Comparison of ENCODE assay signal across 6 cellular contexts in genomic region chr10:954396-954795, GRCh38.
"Had no signal": no experiment of that assay in that cellular context is flagged by ENCODE, and none has a peak within 500 bp of the region (broad histone marks: within the 10 kb centered on the region; RNA-seq: fewer than 3 reads in every experiment).

No MANE protein-coding gene starts in this region.

- H2AFZ ChIP-seq: GM23338 had no signal

- DNase-seq: HFFc6, KBM-7 had no signal

- H3K4me2 ChIP-seq: GM23338 had no signal

- H3K36me3 ChIP-seq: HAP-1 had no signal

- H3K27ac ChIP-seq: HL-60 had no signal

- H3K9me3 ChIP-seq: HAP-1 had no signal

- ATAC-seq: HCT116 had no signal

- H3K4me1 ChIP-seq: HAP-1 had no signal

- H3K4me3 ChIP-seq: GM23338, HAP-1 had no signal
